Comparison of ENCODE assay signal across 8 cellular contexts in the genomic region with DNA sequence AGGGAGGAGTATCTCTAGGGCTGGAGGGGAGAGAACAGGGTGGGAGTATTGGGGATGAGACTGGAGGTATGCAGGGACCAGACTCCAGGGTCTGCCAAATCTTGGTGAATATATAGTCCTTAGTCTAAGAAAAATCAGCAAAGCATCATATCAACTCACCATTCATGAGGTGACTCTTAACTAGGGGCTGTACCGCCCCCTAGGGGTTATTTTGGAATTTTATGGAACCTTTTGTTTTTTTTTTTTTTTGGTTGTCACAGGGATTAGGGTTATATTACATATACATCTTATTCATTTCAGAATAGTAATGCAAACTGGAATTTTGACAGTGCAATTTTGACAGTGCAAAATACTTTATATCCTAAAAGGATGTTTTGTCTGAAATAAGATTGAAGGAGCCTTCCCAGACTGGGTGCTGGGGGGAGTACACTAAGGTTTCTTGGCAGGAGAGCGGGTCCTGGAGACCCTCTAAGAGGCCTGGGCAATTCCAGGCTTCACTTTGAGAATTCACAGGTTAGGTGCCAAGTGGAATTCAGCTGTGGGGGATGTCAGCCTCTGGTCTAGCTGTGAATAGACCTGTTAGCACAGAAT. TPM values are rescaled to one million over a fixed set of nuclear protein-coding genes. Genes with fewer than 3 reads are reported as not detected.
DNase-seq lines count a peak whose midpoint lies in the region; ATAC-seq and TF ChIP-seq lines count a peak whose summit lies in the region.

No MANE protein-coding gene starts in this region.

- H3F3A ChIP-seq in Loucy (ENCODE audit: low read depth): peaks cover 4% of the 10 kb centered on the region; the same call in 1 of the 2 replicates

- H3K27me3 ChIP-seq in right cardiac atrium (ENCODE audit: control insufficient read depth, insufficient read depth) (no peaks in the 10 kb centered on the region), right atrium auricular region (no peaks in the 10 kb centered on the region), Loucy (ENCODE audit: insufficient read depth, low read length, poor library complexity, severe bottlenecking) (no peaks in the 10 kb centered on the region)

- intact Hi-C loops in right cardiac atrium (cut with DNase I): loop anchor here in 1 of 4 donors (10.0 kb wide), 1 partner anchor 56 kb away; no protein-coding TSS in a partner anchor

- H3K27ac ChIP-seq in right cardiac atrium (ENCODE audit: low read length): peak overlapping the region; percentile 43
- H3K27ac ChIP-seq in right atrium auricular region: peak overlapping the region in 1 of 2 donors; percentile 23

- no peaks in the 10 kb centered on the region for H3K27me3 Mint-ChIP-seq in activated T-cell treated with anti-CD3 and anti-CD28 coated beads, Interleukin-2, amount 50 U/mL, for 72 hours (ENCODE audit: low read depth)

- no peak overlapping the region for H2AFZ ChIP-seq in Loucy (ENCODE audit: low read length)

- peaks cover 7% of the 10 kb centered on the region for H4K20me1 ChIP-seq in Loucy (ENCODE audit: insufficient read depth, low read length, poor library complexity, severe bottlenecking)

- H3K36me3 Mint-ChIP-seq in activated T-cell treated with anti-CD3 and anti-CD28 coated beads, Interleukin-2, amount 50 U/mL, for 72 hours (ENCODE audit: insufficient read depth in 2 of 2): peaks cover 0 to 2% of the 10 kb centered on the region in 2 donors

- 58% methylated on average over 2 of the region's 2 CpGs for WGBS in right cardiac atrium

- no peaks in the 10 kb centered on the region for H3K36me3 ChIP-seq in right atrium auricular region
- H3K36me3 ChIP-seq in Loucy (ENCODE audit: insufficient read depth, low read length): no peaks in the 10 kb centered on the region

- TF ChIP-seq CTCF in right atrium auricular region (IDR thresholded peaks at IDR 0.05) (peak in 1 of 2 donors; percentile 62), Loucy (conservative IDR thresholded peaks at IDR 0.05; ENCODE audit: low read length) (peak; percentile 84)

- H3K9me3 ChIP-seq in right cardiac atrium (ENCODE audit: control insufficient read depth, low read length) (no peaks in the 10 kb centered on the region), right atrium auricular region (no peaks in the 10 kb centered on the region), Loucy (ENCODE audit: insufficient read depth, low read depth, low read length) (no peaks in the 10 kb centered on the region)

- H3K9me3 Mint-ChIP-seq in activated T-cell treated with anti-CD3 and anti-CD28 coated beads, Interleukin-2, amount 50 U/mL, for 72 hours: no peaks in the 10 kb centered on the region

- peaks cover 25% of the 10 kb centered on the region; the same call in 1 of the 2 replicates for H3K79me2 ChIP-seq in Loucy (ENCODE audit: insufficient read depth, low read length)

- peak overlapping the region; percentile 38 for H3K27ac Mint-ChIP-seq in activated T-cell treated with anti-CD3 and anti-CD28 coated beads, Interleukin-2, amount 50 U/mL, for 72 hours

- H3K4me3 ChIP-seq in right cardiac atrium (ENCODE audit: low read length) (no peak overlapping the region), right atrium auricular region (no peak overlapping the region), Loucy (ENCODE audit: low read length, poor library complexity, severe bottlenecking) (no peak overlapping the region)

- peaks cover 77% of the 10 kb centered on the region for H3K4me1 Mint-ChIP-seq in activated T-cell treated with anti-CD3 and anti-CD28 coated beads, Interleukin-2, amount 50 U/mL, for 72 hours (ENCODE audit: low read depth)

- DNase-seq in right cardiac atrium: no peak
- DNase-seq in right atrium auricular region (ENCODE audit: low spot score): no peak
- DNase-seq in activated T-cell treated with anti-CD3 and anti-CD28 coated beads, Interleukin-2, amount 50 U/mL, for 72 hours: peak; percentile 41 to 70
- DNase-seq in glomerular visceral epithelial cell (ENCODE audit: extremely low spot score): peak; percentile 63
- DNase-seq in stimulated activated naive CD8-positive, alpha-beta T cell treated with anti-CD3 and anti-CD28 coated beads, Interleukin-15, Interleukin-2, amounts not matched to agents 100 U/mL and 50 U/mL, for 24 hours: no peak

- H3K9me2 ChIP-seq in Loucy (replicated peaks; ENCODE audit: low read depth, low read length): no peaks in the 10 kb centered on the region

- peak overlapping the region in 1 of 2 donors; percentile 17 for H3K4me3 Mint-ChIP-seq in activated T-cell treated with anti-CD3 and anti-CD28 coated beads, Interleukin-2, amount 50 U/mL, for 72 hours

- no peaks in the 10 kb centered on the region for H3K4me1 ChIP-seq in right cardiac atrium (ENCODE audit: control insufficient read depth, insufficient read depth, low read length)
- peaks cover 0 to 23% of the 10 kb centered on the region in 2 donors for H3K4me1 ChIP-seq in right atrium auricular region
- H3K4me1 ChIP-seq in Loucy (ENCODE audit: insufficient read depth, low read length, poor library complexity, severe bottlenecking): peaks cover 3% of the 10 kb centered on the region

- H3K4me2 ChIP-seq in Loucy (ENCODE audit: low read depth, low read length, poor library complexity, severe bottlenecking): no peak overlapping the region

- ATAC-seq in right cardiac atrium: peak in 1 of 2 donors; percentile 21
- peak; percentile 51 to 55 for ATAC-seq in activated T-cell treated with anti-CD3 and anti-CD28 coated beads, Interleukin-2, amount 50 U/mL, for 72 hours (replicated peaks in 1 of 2)
- peak; percentile 30 for ATAC-seq in stimulated activated naive CD8-positive, alpha-beta T cell treated with anti-CD3 and anti-CD28 coated beads, Interleukin-15, Interleukin-2, amounts not matched to agents 100 U/mL and 50 U/mL, for 24 hours
- no peak for ATAC-seq in GM21717 (IDR thresholded peaks at IDR 0.05; ENCODE audit: unreplicated experiment)
- no peak for ATAC-seq in GM18498 (IDR thresholded peaks at IDR 0.05; ENCODE audit: unreplicated experiment)

- H3K9ac ChIP-seq in Loucy (ENCODE audit: low read depth, low read length, poor library complexity, severe bottlenecking): no peak overlapping the region

RNA-seq across cellular contexts. Expression of a gene that starts 7.5 kb away (rescaled TPM):
- total RNA-seq in right cardiac atrium (1 to 10 TPM; 5.7 to 8.4 (median 6.7) TPM), right atrium auricular region (10 to 100 TPM in 1 of 2 donors, 1 to 10 TPM in 1; 8.2 to 10.5 TPM)
- 4.8 TPM for polyA plus RNA-seq in right cardiac atrium
- total RNA-seq in activated T-cell treated with anti-CD3 and anti-CD28 coated beads, Interleukin-2, amount 50 U/mL, for 72 hours: 10 to 100 TPM; 61.0 to 72.3 TPM

Comparison
In these comparisons a context has a peak if more than half of its experiments do, and no peak if none do; other contexts are left out.
1. ATAC-seq: peak in activated T-cell treated with anti-CD3 and anti-CD28 coated beads, Interleukin-2, amount 50 U/mL, for 72 hours (2 of 2) and stimulated activated naive CD8-positive, alpha-beta T cell treated with anti-CD3 and anti-CD28 coated beads, Interleukin-15, Interleukin-2, amounts not matched to agents 100 U/mL and 50 U/mL, for 24 hours (single experiment); none in GM21717 (single experiment) and GM18498 (single experiment).
2. DNase-seq: peak in activated T-cell treated with anti-CD3 and anti-CD28 coated beads, Interleukin-2, amount 50 U/mL, for 72 hours (2 of 2) and glomerular visceral epithelial cell (single experiment); none in right cardiac atrium (0 of 3), right atrium auricular region (single experiment) and stimulated activated naive CD8-positive, alpha-beta T cell treated with anti-CD3 and anti-CD28 coated beads, Interleukin-15, Interleukin-2, amounts not matched to agents 100 U/mL and 50 U/mL, for 24 hours (single experiment).
3. RNA of a gene that starts 7.5 kb away (total RNA-seq): 61.0 to 72.3 TPM in activated T-cell treated with anti-CD3 and anti-CD28 coated beads, Interleukin-2, amount 50 U/mL, for 72 hours; 8.2 to 10.5 TPM in right atrium auricular region and 5.7 to 8.4 TPM in right cardiac atrium; every median in the first group is over 4 times any median in the second.